In genomic region chr16:82197540-82198240, GRCh38 we compare ENCODE assay signal across 17 cellular contexts.
"Had no signal": no experiment of that assay in that cellular context is flagged by ENCODE, and none has a peak within 500 bp of the region (broad histone marks: within the 10 kb centered on the region; RNA-seq: fewer than 3 reads in every experiment).

No MANE protein-coding gene starts in this region.

- H3K9me3 Mint-ChIP-seq: activated naive CD4-positive, alpha-beta T cell treated with anti-CD3 and anti-CD28 coated beads, Interleukin-2, amount 50 U/mL, for 24 hours; activated T-cell treated with anti-CD3 and anti-CD28 coated beads, Interleukin-2, amount 50 U/mL, for 24 hours; endodermal cell; mesothelial cell of epicardium had no signal

- H3K27ac Mint-ChIP-seq: activated CD8-positive, alpha-beta memory T cell treated with anti-CD3 and anti-CD28 coated beads, Interleukin-2, amount 10 ng/mL, durations not matched to agents 7 days and 5 days; activated naive CD4-positive, alpha-beta T cell treated with anti-CD3 and anti-CD28 coated beads, Interleukin-2, amount 50 U/mL, for 24 hours; activated T-cell treated with anti-CD3 and anti-CD28 coated beads, Interleukin-2, amount 50 U/mL, for 24 hours; endodermal cell; mesothelial cell of epicardium; stimulated activated naive CD8-positive, alpha-beta T cell treated with anti-CD3 and anti-CD28 coated beads, Interleukin-15, amount 100 ng/mL, for 72 hours had no signal

- H3K27me3 Mint-ChIP-seq: activated naive CD4-positive, alpha-beta T cell treated with anti-CD3 and anti-CD28 coated beads, Interleukin-2, amount 50 U/mL, for 24 hours; activated T-cell treated with anti-CD3 and anti-CD28 coated beads, Interleukin-2, amount 50 U/mL, for 24 hours had no signal

- H3K36me3 ChIP-seq: pancreas, thoracic aorta had no signal

- H3K27ac ChIP-seq: body of pancreas, pancreas, thoracic aorta had no signal

- H3K4me3 Mint-ChIP-seq: activated CD8-positive, alpha-beta memory T cell treated with anti-CD3 and anti-CD28 coated beads, Interleukin-2, amount 10 ng/mL, durations not matched to agents 7 days and 5 days; activated naive CD4-positive, alpha-beta T cell treated with anti-CD3 and anti-CD28 coated beads, Interleukin-2, amount 50 U/mL, for 24 hours; activated T-cell treated with anti-CD3 and anti-CD28 coated beads, Interleukin-2, amount 50 U/mL, for 24 hours; endodermal cell; mesothelial cell of epicardium; stimulated activated naive CD8-positive, alpha-beta T cell treated with anti-CD3 and anti-CD28 coated beads, Interleukin-15, amount 100 ng/mL, for 72 hours had no signal

- H3K36me3 Mint-ChIP-seq: activated naive CD4-positive, alpha-beta T cell treated with anti-CD3 and anti-CD28 coated beads, Interleukin-2, amount 50 U/mL, for 24 hours; mesothelial cell of epicardium had no signal

- H3K4me3 ChIP-seq: body of pancreas, pancreas, thoracic aorta had no signal

- H3K4me1 ChIP-seq: body of pancreas, pancreas had no signal

- H3K9me3 ChIP-seq: body of pancreas, pancreas, thoracic aorta had no signal

- H3K27me3 ChIP-seq: body of pancreas, pancreas had no signal

- DNase-seq: activated CD4-positive, alpha-beta T cell treated with anti-CD3 and anti-CD28 coated beads for 1 hour; activated CD4-positive, alpha-beta T cell treated with anti-CD3 and anti-CD28 coated beads, Interleukin-2, amount 50 U/mL, for 48 hours; activated CD8-positive, alpha-beta memory T cell treated with anti-CD3 and anti-CD28 coated beads, Interleukin-2, amount 10 ng/mL, durations not matched to agents 7 days and 5 days; activated effector memory CD4-positive, alpha-beta T cell treated with Interleukin-2 at 50 U/mL for 16 hours; activated T-cell treated with anti-CD3 and anti-CD28 coated beads, Interleukin-2, amount 50 U/mL, for 24 hours; amniotic stem cell; body of pancreas; cerebellar nuclear complex; endodermal cell; pancreas; retina; stimulated activated CD4-positive, alpha-beta T cell treated with anti-CD3 and anti-CD28 coated beads, Interleukin-15, amount 100 ng/mL, for 24 hours; stimulated activated CD4-positive, alpha-beta T cell treated with anti-CD3 and anti-CD28 coated beads, Interleukin-4, amount 100 ng/mL, for 4 hours; stimulated activated naive CD8-positive, alpha-beta T cell treated with anti-CD3 and anti-CD28 coated beads, Interleukin-15, amount 100 ng/mL, for 72 hours had no signal

- ATAC-seq: activated CD8-positive, alpha-beta memory T cell treated with anti-CD3 and anti-CD28 coated beads, Interleukin-2, amount 10 ng/mL, durations not matched to agents 7 days and 5 days; body of pancreas; stimulated activated naive CD8-positive, alpha-beta T cell treated with anti-CD3 and anti-CD28 coated beads, Interleukin-15, amount 100 ng/mL, for 72 hours had no signal
